In genomic region chr12:124709722-124710656, GRCh38 we compare ENCODE assay signal across 13 cellular contexts.
DNase-seq lines count a peak whose midpoint lies in the region; ATAC-seq and TF ChIP-seq lines count a peak whose summit lies in the region.
"Had no signal": no experiment of that assay in that cellular context is flagged by ENCODE, and none has a peak within 500 bp of the region (broad histone marks: within the 10 kb centered on the region; RNA-seq: fewer than 3 reads in every experiment).

No MANE protein-coding gene starts in this region.

- no peak overlapping the region for H3K4me3 ChIP-seq in left ventricle myocardium inferior
- no peak overlapping the region for H3K4me3 ChIP-seq in adipocyte (ENCODE audit: low read length)
- H3K4me3 ChIP-seq in gastroesophageal sphincter: no peak overlapping the region
- H3K4me3 ChIP-seq in vagina: no peak overlapping the region

- H3K27ac ChIP-seq in left ventricle myocardium inferior (replicated peaks) (no peak overlapping the region), gastroesophageal sphincter (peak overlapping the region in 2 of 4 donors; percentile 50 to 58), vagina (peak overlapping the region; percentile 53)

- TF ChIP-seq CTCF in left ventricle myocardium inferior (IDR thresholded peaks at IDR 0.05; ENCODE audit: borderline replicate concordance): no peak
- TF ChIP-seq CTCF in gastroesophageal sphincter (IDR thresholded peaks at IDR 0.05): peak in 2 of 4 experiments; percentile 36 to 47
- TF ChIP-seq CTCF in vagina (IDR thresholded peaks at IDR 0.05): no peak

- 60 to 74% methylated on average over 2 to 3 of the region's 8 CpGs for WGBS in gastroesophageal sphincter (ENCODE audit: low coverage in 1 of 2), 2 donors

- no peaks in the 10 kb centered on the region for H3K36me3 ChIP-seq in left ventricle myocardium inferior
- H3K36me3 ChIP-seq in adipocyte (ENCODE audit: control insufficient read depth, insufficient read depth, low read length, severe bottlenecking): no peaks in the 10 kb centered on the region
- no peaks in the 10 kb centered on the region for H3K36me3 ChIP-seq in gastroesophageal sphincter
- H3K36me3 ChIP-seq in vagina: no peaks in the 10 kb centered on the region

- intact Hi-C loops in left ventricle myocardium superior (cut with micrococcal nuclease): no loop called here
- intact Hi-C loops in left ventricle myocardium inferior (cut with micrococcal nuclease): no loop called here
- intact Hi-C loops in vagina (cut with DNase I): loop anchor here (10.0 kb wide), 1 partner anchor 55 kb away; no protein-coding TSS in a partner anchor

- DNase-seq in left ventricle myocardium superior: peak; percentile 7
- DNase-seq in left ventricle myocardium inferior: no peak
- peak; percentile 62 for DNase-seq in adipocyte (ENCODE audit: low read depth)
- no peak for DNase-seq in vagina (ENCODE audit: extremely low spot score in 2 of 2)
- no peak for DNase-seq in H4 (ENCODE audit: low spot score)
- DNase-seq: activated CD4-positive, alpha-beta T cell treated with anti-CD3 and anti-CD28 coated beads for 36 hours; central memory CD4-positive, alpha-beta T cell; foreskin melanocyte; NCI-H524 treated with DMSO at 0.1 percent for 48 hours; small intestine had no signal

- H3K4me1 ChIP-seq in left ventricle myocardium inferior: peaks cover 20% of the 10 kb centered on the region
- peaks cover 13% of the 10 kb centered on the region for H3K4me1 ChIP-seq in adipocyte (ENCODE audit: control insufficient read depth, insufficient read depth, low read length)
- peaks cover 0 to 34% (median 4%) of the 10 kb centered on the region in 3 donors for H3K4me1 ChIP-seq in gastroesophageal sphincter
- peaks cover 21% of the 10 kb centered on the region for H3K4me1 ChIP-seq in vagina

- TF ChIP-seq EP300 in gastroesophageal sphincter (IDR thresholded peaks at IDR 0.05): no peak

- TF ChIP-seq POLR2A in gastroesophageal sphincter (IDR thresholded peaks at IDR 0.05) (no peak), vagina (IDR thresholded peaks at IDR 0.05) (no peak)

- H3K9ac ChIP-seq in adipocyte (ENCODE audit: low read length): no peak overlapping the region

- H3K27me3 ChIP-seq in left ventricle myocardium inferior (ENCODE audit: low read depth) (no peaks in the 10 kb centered on the region), adipocyte (replicated peaks; ENCODE audit: control insufficient read depth, insufficient read depth, low read length) (no peaks in the 10 kb centered on the region), gastroesophageal sphincter (no peaks in the 10 kb centered on the region), vagina (no peaks in the 10 kb centered on the region)

- H3K9me3 ChIP-seq in left ventricle myocardium inferior (replicated peaks): peaks cover 6% of the 10 kb centered on the region
- peaks cover 8% of the 10 kb centered on the region for H3K9me3 ChIP-seq in adipocyte (ENCODE audit: control insufficient read depth, low read length)
- peaks cover 0 to 6% (median 0%) of the 10 kb centered on the region in 3 donors for H3K9me3 ChIP-seq in gastroesophageal sphincter
- H3K9me3 ChIP-seq in vagina: no peaks in the 10 kb centered on the region

- ATAC-seq in left ventricle myocardium superior (no peak), gastroesophageal sphincter (peak; percentile 53), GM18861 (IDR thresholded peaks at IDR 0.05; ENCODE audit: unreplicated experiment) (no peak), GM18909 (IDR thresholded peaks at IDR 0.05; ENCODE audit: poor library complexity, unreplicated experiment) (no peak)
- ATAC-seq: activated CD4-positive, alpha-beta T cell treated with anti-CD3 and anti-CD28 coated beads for 36 hours had no signal

Comparison
In these comparisons a context has a peak if more than half of its experiments do, and no peak if none do; other contexts are left out.
1. DNase-seq: peak in left ventricle myocardium superior (single experiment) and adipocyte (single experiment); none in left ventricle myocardium inferior (single experiment), vagina (0 of 2) and H4 (single experiment).